In genomic region chr13:29418026-29418425, GRCh38 we compare ENCODE assay signal across 1 cellular context.
TF ChIP-seq lines count a peak whose summit lies in the region.

No MANE protein-coding gene starts in this region.

TF ChIP-seq in WTC11, 78 proteins besides CTCF, POLR2A, EP300 and RAD21 (continued from another document):
- no peak for TF ChIP-seq FOXP1 (CRISPR knock-in tag; IDR thresholded peaks at IDR 0.05; ENCODE audit: borderline replicate concordance)
- TF ChIP-seq NR2C2 (CRISPR knock-in tag; IDR thresholded peaks at IDR 0.05) = no peak
- no peak for TF ChIP-seq SMAD4 (CRISPR knock-in tag; IDR thresholded peaks at IDR 0.05)
- TF ChIP-seq AFF4 (CRISPR knock-in tag; IDR thresholded peaks at IDR 0.05; ENCODE audit: borderline replicate concordance) = no peak
- no peak for TF ChIP-seq ZNF671 (CRISPR knock-in tag; IDR thresholded peaks at IDR 0.05)
- no peak for TF ChIP-seq SOX15 (CRISPR knock-in tag; IDR thresholded peaks at IDR 0.05)
- no peak for TF ChIP-seq HMGXB4 (CRISPR knock-in tag; IDR thresholded peaks at IDR 0.05)
TF ChIP-seq in WTC11: peak in this region for 0.
